ENCODE assay signal across 8 cellular contexts in the genomic region with DNA sequence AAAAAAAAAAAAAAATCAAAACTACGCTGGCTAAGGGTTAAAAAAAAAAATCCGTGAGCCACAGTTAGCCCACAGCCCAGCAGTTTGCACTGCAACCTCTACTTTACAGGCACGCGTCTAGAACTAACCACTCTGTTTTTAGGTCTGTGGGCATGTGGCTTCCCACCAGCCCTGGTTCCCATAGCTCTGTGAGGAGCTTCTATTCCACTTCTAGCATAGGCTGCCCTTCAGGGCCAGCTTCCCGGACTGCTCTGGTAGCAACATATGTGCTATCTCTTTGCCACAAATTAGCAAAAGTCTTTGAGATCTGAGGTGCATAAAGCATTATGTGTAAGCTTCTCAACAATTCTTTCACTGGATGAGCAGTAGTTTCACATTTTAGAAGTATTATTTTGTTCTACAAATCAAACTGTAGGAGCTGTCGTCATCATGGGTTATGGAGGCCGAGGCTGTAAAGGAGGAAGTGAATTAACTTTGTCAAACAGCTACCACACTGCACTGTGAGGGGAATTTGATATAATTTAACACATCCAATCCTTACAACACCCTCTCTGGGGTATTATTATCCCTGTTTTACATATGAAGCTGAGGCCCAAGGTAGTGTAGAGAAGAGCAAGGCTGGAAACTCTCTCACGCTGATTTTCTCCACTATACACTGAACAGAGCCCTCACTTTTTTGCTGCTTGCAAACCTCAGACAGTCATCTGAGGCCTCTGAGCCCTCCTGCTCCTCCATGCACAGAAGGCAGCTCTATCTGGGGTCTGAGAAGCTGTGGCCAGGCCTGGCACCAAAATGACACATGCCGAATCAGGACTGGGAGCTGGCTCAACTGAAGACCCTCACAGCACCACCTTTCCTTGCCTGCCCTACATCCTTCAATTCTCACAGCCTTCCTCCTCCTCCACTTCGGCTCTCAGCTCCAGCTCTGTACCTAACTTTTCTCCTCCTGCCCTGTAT. TPM values are rescaled to one million over a fixed set of nuclear protein-coding genes. Genes with fewer than 3 reads are reported as not detected.
DNase-seq lines count a peak whose midpoint lies in the region; ATAC-seq and TF ChIP-seq lines count a peak whose summit lies in the region.

No MANE protein-coding gene starts in this region.

- H3K27ac ChIP-seq in DND-41 (ENCODE audit: low read length) (peak overlapping the region; percentile 69), stomach (peak overlapping the region in 4 of 5 donors; percentile 48 to 68 (median 57))

- peak overlapping the region; percentile 79 for H3K27ac Mint-ChIP-seq in activated naive CD8-positive, alpha-beta T cell treated with anti-CD3 and anti-CD28 coated beads for 36 hours

- H3K27me3 Mint-ChIP-seq in activated naive CD8-positive, alpha-beta T cell treated with anti-CD3 and anti-CD28 coated beads for 36 hours: no peaks in the 10 kb centered on the region

- H3K4me3 ChIP-seq in DND-41 (ENCODE audit: low read depth in 1 of 2, low read length in 2 of 2): peak overlapping the region in 1 of 2 experiments; percentile 18; a peak in 2 of 4 replicates
- no peak overlapping the region for H3K4me3 ChIP-seq in stomach
- H3K4me3 ChIP-seq in H7 (ENCODE audit: insufficient read depth, low read depth, low read length): no peak overlapping the region

- no peak for TF ChIP-seq CTCF in DND-41 (IDR thresholded peaks at IDR 0.05; ENCODE audit: borderline replicate concordance, extremely low read depth, low read length, poor library complexity, severe bottlenecking)
- TF ChIP-seq CTCF in stomach (IDR thresholded peaks at IDR 0.05): no peak

- TF ChIP-seq POLR2A in stomach (IDR thresholded peaks at IDR 0.05): no peak

- H3K4me1 ChIP-seq in DND-41 (ENCODE audit: insufficient read depth, low read length) (peaks cover 56% of the 10 kb centered on the region), stomach (peaks cover 0 to 64% (median 32%) of the 10 kb centered on the region in 4 donors)

- H3K79me2 ChIP-seq in DND-41 (ENCODE audit: insufficient read depth, low read length): peaks cover 35% of the 10 kb centered on the region; the same call in 1 of the 2 replicates

- TF ChIP-seq EP300 in stomach (IDR thresholded peaks at IDR 0.05): no peak

- peak overlapping the region; percentile 22 for H3K9ac ChIP-seq in DND-41 (ENCODE audit: low read depth, low read length)

- H3K4me1 Mint-ChIP-seq in activated naive CD8-positive, alpha-beta T cell treated with anti-CD3 and anti-CD28 coated beads for 36 hours: peaks cover 52% of the 10 kb centered on the region

- peak overlapping the region; percentile 16 for H2AFZ ChIP-seq in DND-41 (ENCODE audit: low read depth, low read length)

- peak; percentile 98 for ATAC-seq in DND-41 (ENCODE audit: insufficient read depth, low read depth)
- peak; percentile 66 for ATAC-seq in GM19455 (IDR thresholded peaks at IDR 0.05; ENCODE audit: unreplicated experiment)
- ATAC-seq in HG03439 (IDR thresholded peaks at IDR 0.05; ENCODE audit: unreplicated experiment): peak; percentile 75

- H3K9me3 ChIP-seq in DND-41 (ENCODE audit: insufficient read depth, low read length, severe bottlenecking) (no peaks in the 10 kb centered on the region), stomach (no peaks in the 10 kb centered on the region)

- WGBS in stomach, 5 donors: 76 to 82% (median 81%) methylated on average over 10 of the region's 10 CpGs

- no peaks in the 10 kb centered on the region for H3K27me3 ChIP-seq in DND-41 (ENCODE audit: insufficient read depth, low read length, poor library complexity)
- no peaks in the 10 kb centered on the region for H3K27me3 ChIP-seq in stomach
- H3K27me3 ChIP-seq in H7 (ENCODE audit: control insufficient read depth, insufficient read depth, low read length): no peaks in the 10 kb centered on the region

- peaks cover 21% of the 10 kb centered on the region for H3K36me3 Mint-ChIP-seq in activated naive CD8-positive, alpha-beta T cell treated with anti-CD3 and anti-CD28 coated beads for 36 hours

- no peaks in the 10 kb centered on the region for H3K9me3 Mint-ChIP-seq in activated naive CD8-positive, alpha-beta T cell treated with anti-CD3 and anti-CD28 coated beads for 36 hours

- DNase-seq in DND-41: peak; percentile 71
- peak; percentile 28 for DNase-seq in activated naive CD8-positive, alpha-beta T cell treated with anti-CD3 and anti-CD28 coated beads for 36 hours
- no peak for DNase-seq in stomach
- DNase-seq in dedifferentiated amniotic fluid mesenchymal stem cell (ENCODE audit: extremely low spot score): no peak
- no peak for DNase-seq in H7
- DNase-seq in NCI-H345 (lab: John Stamatoyannopoulos, UW): no peak

- peak overlapping the region; percentile 60 for H3K4me3 Mint-ChIP-seq in activated naive CD8-positive, alpha-beta T cell treated with anti-CD3 and anti-CD28 coated beads for 36 hours

- intact Hi-C loops in stomach (cut with DNase I; ENCODE audit: low total_unique reads): no loop called here

- peaks cover 11% of the 10 kb centered on the region; the same call in 1 of the 2 replicates for H4K20me1 ChIP-seq in DND-41 (ENCODE audit: insufficient read depth, low read length)

- H3K36me3 ChIP-seq in DND-41 (ENCODE audit: insufficient read depth, low read length) (no peaks in the 10 kb centered on the region), stomach (no peaks in the 10 kb centered on the region), H7 (replicated peaks; ENCODE audit: control insufficient read depth, insufficient read depth, low read length) (no peaks in the 10 kb centered on the region)

- peak overlapping the region; percentile 41 for H3K4me2 ChIP-seq in DND-41 (ENCODE audit: insufficient read depth, low read length)

RNA-seq across cellular contexts. Expression of a gene that starts 35.3 kb away (rescaled TPM):
- total RNA-seq in activated naive CD8-positive, alpha-beta T cell treated with anti-CD3 and anti-CD28 coated beads for 36 hours: 10 to 100 TPM; 21.4 to 22.6 TPM
- total RNA-seq in stomach: 100 to 1,000 TPM in 2 of 5 donors, 10 to 100 TPM in 3; 42.9 to 132 (median 62.0) TPM
- 10 to 100 TPM in 1 of 3 donors, 1 to 10 TPM in 2; 8.0 to 10.5 (median 9.1) TPM for polyA plus RNA-seq in stomach
- 13.2 and 14.5 TPM in 2 replicates for total RNA-seq in H7 (2014; rRNA removed; shearing (Covaris generic))

Comparison
In these comparisons a context has a peak if more than half of its experiments do, and no peak if none do; other contexts are left out.
1. DNase-seq: peak in DND-41 (single experiment) and activated naive CD8-positive, alpha-beta T cell treated with anti-CD3 and anti-CD28 coated beads for 36 hours (single experiment); none in stomach (single experiment), dedifferentiated amniotic fluid mesenchymal stem cell (single experiment), H7 (single experiment) and NCI-H345 (single experiment).
2. Peak in every context shown above with its lines, with median percentiles within 50 percentile points of each other: ATAC-seq.